25 cellular contexts compared by ENCODE assay signal in genomic region chr6:144190051-144190450, GRCh38. TPM values are rescaled to one million over a fixed set of nuclear protein-coding genes. Genes with fewer than 3 reads are reported as not detected.
"Had no signal": no experiment of that assay in that cellular context is flagged by ENCODE, and none has a peak within 500 bp of the region (broad histone marks: within the 10 kb centered on the region; RNA-seq: fewer than 3 reads in every experiment).

No MANE protein-coding gene starts in this region.

- H3K27me3 ChIP-seq: body of pancreas, colonic mucosa, right atrium auricular region, stomach, suprapubic skin, tibial nerve had no signal

- H3K27ac Mint-ChIP-seq: activated CD8-positive, alpha-beta memory T cell treated with anti-CD3 and anti-CD28 coated beads, Interleukin-2, amount 10 ng/mL, durations not matched to agents 7 days and 5 days; activated naive CD4-positive, alpha-beta T cell treated with anti-CD3 and anti-CD28 coated beads, Interleukin-2, amount 50 U/mL, for 24 hours; activated naive CD8-positive, alpha-beta T cell treated with anti-CD3 and anti-CD28 coated beads, Interleukin-2, amount 50 U/mL, for 24 hours; activated T-helper 2 cell treated with anti-CD3 and anti-CD28 coated beads, Interferon-gamma antibody, Interleukin-2, Interleukin-4, amounts not matched to agents 10 μg/mL and 5 μg/mL and 100 μg/mL, durations not matched to agents 14 hours and 24 hours and 36 hours; stimulated activated naive B cell treated with anti-CD40 and anti-IgM and Interleukin-4, amounts not matched to agents 10 μg/mL and 1 μg/mL and 100 μg/mL, for 72 hours; WTC11 had no signal

- DNase-seq: activated CD8-positive, alpha-beta memory T cell treated with anti-CD3 and anti-CD28 coated beads, Interleukin-2, amount 10 ng/mL, durations not matched to agents 7 days and 5 days; activated CD8-positive, alpha-beta T cell treated with anti-CD3 and anti-CD28 coated beads, Interleukin-2, amount 10 ng/mL, durations not matched to agents 7 days and 5 days; activated naive CD8-positive, alpha-beta T cell treated with anti-CD3 and anti-CD28 coated beads, Interleukin-2, amount 50 U/mL, for 24 hours; activated T-cell treated with anti-CD3 and anti-CD28 coated beads, Interleukin-2, amount 50 U/mL, for 48 hours; anterior cingulate cortex; cerebellar nuclear complex; colonic mucosa; dorsolateral prefrontal cortex; effector memory CD4-positive, alpha-beta T cell; glutamatergic neuron; left colon; naive thymus-derived CD8-positive, alpha-beta T cell; occipital lobe; stimulated activated CD4-positive, alpha-beta T cell treated with anti-CD3 and anti-CD28 coated beads, Interleukin-15, amount 100 ng/mL, for 24 hours; stimulated activated CD4-positive, alpha-beta T cell treated with anti-CD3 and anti-CD28 coated beads, Interleukin-2, amount 100 ng/mL, for 24 hours; stimulated activated naive B cell treated with anti-CD40 and anti-IgM and Interleukin-4, amounts not matched to agents 10 μg/mL and 1 μg/mL and 100 μg/mL, for 72 hours; stomach had no signal

- H3K27ac ChIP-seq: colonic mucosa, dorsolateral prefrontal cortex, right atrium auricular region, stomach, suprapubic skin, tibial nerve had no signal

- H3K27me3 Mint-ChIP-seq: activated CD8-positive, alpha-beta memory T cell treated with anti-CD3 and anti-CD28 coated beads, Interleukin-2, amount 10 ng/mL, durations not matched to agents 7 days and 5 days; activated naive CD4-positive, alpha-beta T cell treated with anti-CD3 and anti-CD28 coated beads, Interleukin-2, amount 50 U/mL, for 24 hours; activated naive CD8-positive, alpha-beta T cell treated with anti-CD3 and anti-CD28 coated beads, Interleukin-2, amount 50 U/mL, for 24 hours; stimulated activated naive B cell treated with anti-CD40 and anti-IgM and Interleukin-4, amounts not matched to agents 10 μg/mL and 1 μg/mL and 100 μg/mL, for 72 hours had no signal

- H3K9me3 ChIP-seq: body of pancreas, colonic mucosa, right atrium auricular region, suprapubic skin, tibial nerve had no signal

- H3K36me3 ChIP-seq: colonic mucosa had no signal

- H3K9me3 Mint-ChIP-seq: activated naive CD4-positive, alpha-beta T cell treated with anti-CD3 and anti-CD28 coated beads, Interleukin-2, amount 50 U/mL, for 24 hours; activated naive CD8-positive, alpha-beta T cell treated with anti-CD3 and anti-CD28 coated beads, Interleukin-2, amount 50 U/mL, for 24 hours; neural crest cell; WTC11 had no signal

- H3K4me1 ChIP-seq: body of pancreas, colonic mucosa, right atrium auricular region, stomach, tibial nerve had no signal

- H3K4me3 Mint-ChIP-seq: activated CD8-positive, alpha-beta memory T cell treated with anti-CD3 and anti-CD28 coated beads, Interleukin-2, amount 10 ng/mL, durations not matched to agents 7 days and 5 days; activated CD8-positive, alpha-beta T cell treated with anti-CD3 and anti-CD28 coated beads, Interleukin-2, amount 10 ng/mL, durations not matched to agents 7 days and 5 days; activated naive CD4-positive, alpha-beta T cell treated with anti-CD3 and anti-CD28 coated beads, Interleukin-2, amount 50 U/mL, for 24 hours; activated naive CD8-positive, alpha-beta T cell treated with anti-CD3 and anti-CD28 coated beads, Interleukin-2, amount 50 U/mL, for 24 hours; naive thymus-derived CD8-positive, alpha-beta T cell; neural crest cell; stimulated activated naive B cell treated with anti-CD40 and anti-IgM and Interleukin-4, amounts not matched to agents 10 μg/mL and 1 μg/mL and 100 μg/mL, for 72 hours; WTC11 had no signal

- H3K36me3 Mint-ChIP-seq: WTC11 had no signal

- H3K4me1 Mint-ChIP-seq: activated CD8-positive, alpha-beta memory T cell treated with anti-CD3 and anti-CD28 coated beads, Interleukin-2, amount 10 ng/mL, durations not matched to agents 7 days and 5 days; activated naive CD4-positive, alpha-beta T cell treated with anti-CD3 and anti-CD28 coated beads, Interleukin-2, amount 50 U/mL, for 24 hours; activated naive CD8-positive, alpha-beta T cell treated with anti-CD3 and anti-CD28 coated beads, Interleukin-2, amount 50 U/mL, for 24 hours; naive thymus-derived CD8-positive, alpha-beta T cell; stimulated activated naive B cell treated with anti-CD40 and anti-IgM and Interleukin-4, amounts not matched to agents 10 μg/mL and 1 μg/mL and 100 μg/mL, for 72 hours had no signal

- ATAC-seq: activated CD8-positive, alpha-beta memory T cell treated with anti-CD3 and anti-CD28 coated beads, Interleukin-2, amount 10 ng/mL, durations not matched to agents 7 days and 5 days; activated CD8-positive, alpha-beta T cell treated with anti-CD3 and anti-CD28 coated beads, Interleukin-2, amount 10 ng/mL, durations not matched to agents 7 days and 5 days; activated naive CD8-positive, alpha-beta T cell treated with anti-CD3 and anti-CD28 coated beads, Interleukin-2, amount 50 U/mL, for 24 hours; left colon; naive thymus-derived CD8-positive, alpha-beta T cell; stimulated activated naive B cell treated with anti-CD40 and anti-IgM and Interleukin-4, amounts not matched to agents 10 μg/mL and 1 μg/mL and 100 μg/mL, for 72 hours; WTC11 had no signal

- H3K4me3 ChIP-seq: body of pancreas, colonic mucosa, dorsolateral prefrontal cortex, right atrium auricular region, stomach, suprapubic skin, tibial nerve had no signal

RNA-seq across cellular contexts. Expression of gene STX11, which starts 39.7 kb away (rescaled TPM):
- total RNA-seq: neural crest cell had no signal
